Comparison of ENCODE assay signal across 15 cellular contexts in genomic region chr1:174692313-174692712, GRCh38.
DNase-seq lines count a peak whose midpoint lies in the region; ATAC-seq, FAIRE-seq and TF ChIP-seq lines count a peak whose summit lies in the region.
"Had no signal": no experiment of that assay in that cellular context is flagged by ENCODE, and none has a peak within 500 bp of the region (broad histone marks: within the 10 kb centered on the region; RNA-seq: fewer than 3 reads in every experiment).

No MANE protein-coding gene starts in this region.

- no peak overlapping the region for H3K14ac ChIP-seq in neuronal stem cell (ENCODE audit: low read length)

- POLR2A ChIA-PET in K562 (lab: Yijun Ruan, JAX), result no interaction called here
- POLR2A ChIA-PET in activated CD4-positive, alpha-beta memory T cell treated with anti-CD3 and anti-CD28 coated beads, Interleukin-2, amount 10 ng/mL, durations not matched to agents 7 days and 5 days (lab: Charles Lee), result no interaction called here

- H3K4me3 ChIP-seq in AG10803 (ENCODE audit: low read length) (no peak overlapping the region), K562 (no peak overlapping the region), neuronal stem cell (ENCODE audit: low read length in 2 of 2) (no peak overlapping the region)

- BruUV-seq in K562 (replicated peaks; lab: Mats Ljungman, UMichigan), result no TSS peak

- no peak for TF ChIP-seq EP300 in K562 (IDR thresholded peaks at IDR 0.05; ENCODE audit: low read length)

- in situ Hi-C loops in K562 (cut with MboI), result no loop called here

- no peaks in the 10 kb centered on the region for H3K79me2 ChIP-seq in K562 (ENCODE audit: control insufficient read depth, insufficient read depth, low read length)

- H3K4me2 ChIP-seq in K562 (ENCODE audit: insufficient read depth, low read length), result no peak overlapping the region
- no peak overlapping the region for H3K4me2 ChIP-seq in neuronal stem cell (ENCODE audit: insufficient read depth, low read length, poor library complexity, severe bottlenecking)

- H3K4me3 Mint-ChIP-seq in activated CD4-positive, alpha-beta memory T cell treated with anti-CD3 and anti-CD28 coated beads, Interleukin-2, amount 10 ng/mL, durations not matched to agents 7 days and 5 days, result no peak overlapping the region
- H3K4me3 Mint-ChIP-seq: CD14-positive monocyte, natural killer cell had no signal

- H3K4me1 ChIP-seq in K562 (replicated peaks in 1 of 2; ENCODE audit: control insufficient read depth in 2 of 2, insufficient read depth in 2 of 2, low read length in 2 of 2), result no peaks in the 10 kb centered on the region
- peaks cover 0 to 5% of the 10 kb centered on the region in 2 donors for H3K4me1 ChIP-seq in neuronal stem cell (ENCODE audit: control insufficient read depth in 2 of 2, insufficient read depth in 1 of 2, low read depth in 1 of 2, low read length in 2 of 2)

- TF ChIP-seq RAD21 in K562 (CRISPR knock-in tag; conservative IDR thresholded peaks at IDR 0.05 in 1 of 2, IDR thresholded peaks at IDR 0.05 in 1 of 2), result no peak

- H4K20me1 ChIP-seq in K562 (replicated peaks; ENCODE audit: control insufficient read depth, insufficient read depth, low read length), result no peaks in the 10 kb centered on the region

- no peaks in the 10 kb centered on the region for H3K4me1 Mint-ChIP-seq in activated CD4-positive, alpha-beta memory T cell treated with anti-CD3 and anti-CD28 coated beads, Interleukin-2, amount 10 ng/mL, durations not matched to agents 7 days and 5 days
- H3K4me1 Mint-ChIP-seq: CD14-positive monocyte had no signal

- H3K36me3 ChIP-seq in K562 (ENCODE audit: control insufficient read depth, insufficient read depth, low read length) (no peaks in the 10 kb centered on the region), neuronal stem cell (replicated peaks in 1 of 2; ENCODE audit: control insufficient read depth in 2 of 2, insufficient read depth in 2 of 2, low read length in 2 of 2) (no peaks in the 10 kb centered on the region)

- H2BK120ac ChIP-seq in neuronal stem cell (ENCODE audit: low read depth, low read length), result no peak overlapping the region

- peak; percentile 28 for TF ChIP-seq CTCF in AG10803 (conservative IDR thresholded peaks at IDR 0.05; ENCODE audit: low read length)
- TF ChIP-seq CTCF in K562 (IDR thresholded peaks at IDR 0.05 in 2 of 3, conservative IDR thresholded peaks at IDR 0.05 in 1 of 3; ENCODE audit: insufficient read depth in 2 of 3, low read depth in 1 of 3, low read length in 3 of 3), result 0 out of 6 replicates have a peak, but pooled peaks of 1 of the 3 experiments have one; percentile 13

- no peak overlapping the region for H3K18ac ChIP-seq in neuronal stem cell (ENCODE audit: low read length)

- no peak overlapping the region for H2AK5ac ChIP-seq in neuronal stem cell (ENCODE audit: low read depth, low read length)

- no peaks in the 10 kb centered on the region for H3K9me3 Mint-ChIP-seq in activated CD4-positive, alpha-beta memory T cell treated with anti-CD3 and anti-CD28 coated beads, Interleukin-2, amount 10 ng/mL, durations not matched to agents 7 days and 5 days

- WGBS in K562 (ENCODE audit: insufficient coverage, low coverage, missing lambda C conversion rate), result 4% methylated on average over 1 of the region's 1 CpG
- WGBS in neuronal stem cell (ENCODE audit: extremely low coverage in 2 of 2, insufficient read length in 2 of 2, insufficient replicate concordance in 1 of 2), 2 donors, result no CpG with 5 or more reads among the region's 1 CpG

- no peak overlapping the region for H4K91ac ChIP-seq in neuronal stem cell (ENCODE audit: low read depth, low read length, poor library complexity)

- DNase-seq in AG10803 (ENCODE audit: low read depth), result peak; percentile 34
- peak; percentile 39 for DNase-seq in HuH-7 (ENCODE audit: low spot score)
- peak; percentile 10 to 27 (median 18) for DNase-seq in K562 (ENCODE audit: extremely low read depth in 1 of 4, low spot score in 3 of 4)
- DNase-seq in iPS-NIHi7 (ENCODE audit: extremely low spot score), result peak; percentile 21
- DNase-seq in activated CD4-positive, alpha-beta memory T cell treated with anti-CD3 and anti-CD28 coated beads, Interleukin-2, amount 10 ng/mL, durations not matched to agents 7 days and 5 days, result no peak
- no peak for DNase-seq in neuronal stem cell (ENCODE audit: low spot score)
- DNase-seq in GOT3 (lab: John Stamatoyannopoulos, UW), result no peak
- DNase-seq: activated CD8-positive, alpha-beta memory T cell treated with anti-CD3 and anti-CD28 coated beads, Interleukin-2, amount 50 U/mL, for 48 hours; amygdala; islet precursor cell; natural killer cell; NCI-H2227 treated with DMSO at 0.1 percent for 48 hours; small intestine had no signal

- H3K27ac Mint-ChIP-seq in activated CD4-positive, alpha-beta memory T cell treated with anti-CD3 and anti-CD28 coated beads, Interleukin-2, amount 10 ng/mL, durations not matched to agents 7 days and 5 days, result no peak overlapping the region
- H3K27ac Mint-ChIP-seq: CD14-positive monocyte, natural killer cell had no signal

- H3K4ac ChIP-seq in neuronal stem cell (ENCODE audit: low read length), result no peak overlapping the region

- H2AFZ ChIP-seq in K562 (ENCODE audit: low read depth, low read length) (no peak overlapping the region), neuronal stem cell (ENCODE audit: low read length) (no peak overlapping the region)

- H3K79me1 ChIP-seq in neuronal stem cell (ENCODE audit: low read depth, low read length), result no peaks in the 10 kb centered on the region

- peak; percentile 87 for ATAC-seq in K562
- ATAC-seq in HG03565 (IDR thresholded peaks at IDR 0.05; ENCODE audit: unreplicated experiment), result no peak
- ATAC-seq: natural killer cell had no signal

- no peak overlapping the region for H2BK12ac ChIP-seq in neuronal stem cell (ENCODE audit: low read length)

- no peak for FAIRE-seq in K562 (lab: Jason Lieb, UNC)
- FAIRE-seq: small intestine had no signal

- H3K27ac ChIP-seq in K562 (ENCODE audit: extremely low read depth, low read depth, low read length), result no peak overlapping the region
- H3K27ac ChIP-seq in neuronal stem cell (replicated peaks; ENCODE audit: low read length), result no peak overlapping the region

- intact Hi-C loops in K562 (cut with micrococcal nuclease), result no loop called here

- no peak overlapping the region for H3K23ac ChIP-seq in neuronal stem cell (ENCODE audit: low read depth, low read length, poor library complexity)

- H3K9ac ChIP-seq in K562 (ENCODE audit: insufficient read depth in 1 of 2, low read depth in 2 of 2, low read length in 2 of 2) (no peak overlapping the region), neuronal stem cell (ENCODE audit: low read depth, low read length, poor library complexity) (no peak overlapping the region)

- no peaks in the 10 kb centered on the region for H3K36me3 Mint-ChIP-seq in activated CD4-positive, alpha-beta memory T cell treated with anti-CD3 and anti-CD28 coated beads, Interleukin-2, amount 10 ng/mL, durations not matched to agents 7 days and 5 days (ENCODE audit: low read depth)
- H3K36me3 Mint-ChIP-seq: natural killer cell had no signal

- no peak overlapping the region for H2BK5ac ChIP-seq in neuronal stem cell (ENCODE audit: low read length)

- no peak overlapping the region for H4K8ac ChIP-seq in neuronal stem cell (ENCODE audit: low read depth, low read length)

- no peaks in the 10 kb centered on the region for H3K9me1 ChIP-seq in K562 (ENCODE audit: control insufficient read depth, insufficient read depth, low read length)

- H2BK15ac ChIP-seq in neuronal stem cell (ENCODE audit: low read length), result no peak overlapping the region

- no peaks in the 10 kb centered on the region for H3K27me3 Mint-ChIP-seq in activated CD4-positive, alpha-beta memory T cell treated with anti-CD3 and anti-CD28 coated beads, Interleukin-2, amount 10 ng/mL, durations not matched to agents 7 days and 5 days

- H3K9me3 ChIP-seq in K562 (replicated peaks; ENCODE audit: control insufficient read depth, insufficient read depth, low read depth, low read length) (no peaks in the 10 kb centered on the region), neuronal stem cell (replicated peaks in 1 of 2; ENCODE audit: control insufficient read depth in 2 of 2, insufficient read depth in 1 of 2, low read depth in 1 of 2, low read length in 2 of 2) (no peaks in the 10 kb centered on the region)

- CTCF ChIA-PET in K562 (lab: Yijun Ruan, JAX; ENCODE audit: low intra/inter-chr PET ratio), result no interaction called here
- CTCF ChIA-PET in activated CD4-positive, alpha-beta memory T cell treated with anti-CD3 and anti-CD28 coated beads, Interleukin-2, amount 10 ng/mL, durations not matched to agents 7 days and 5 days (lab: Charles Lee), result no interaction called here

- H3K27me3 ChIP-seq in K562 (ENCODE audit: control insufficient read depth in 2 of 2, insufficient read depth in 2 of 2, low read length in 2 of 2), result no peaks in the 10 kb centered on the region
- no peaks in the 10 kb centered on the region for H3K27me3 ChIP-seq in neuronal stem cell (ENCODE audit: control insufficient read depth in 3 of 3, insufficient read depth in 3 of 3, low read depth in 1 of 3, low read length in 3 of 3)

- TF ChIP-seq POLR2A in K562 (conservative IDR thresholded peaks at IDR 0.05), result no peak

TF ChIP-seq in K562, 482 proteins besides CTCF, POLR2A, EP300 and RAD21 (continues in another document):
- TF ChIP-seq SRSF9 (IDR thresholded peaks at IDR 0.05; ENCODE audit: borderline replicate concordance, low read depth, low read length), result no peak
- TF ChIP-seq CBX8 (IDR thresholded peaks at IDR 0.05; ENCODE audit: borderline replicate concordance, extremely low read depth, low read depth, low read length, poor library complexity, severe bottlenecking), result no peak
- TF ChIP-seq ZFP91 (CRISPR knock-in tag; IDR thresholded peaks at IDR 0.05), result no peak
- no peak for TF ChIP-seq ZZZ3 (IDR thresholded peaks at IDR 0.05)

Comparison
In these comparisons a context has a peak if more than half of its experiments do, and no peak if none do; other contexts are left out.
1. DNase-seq: peak in AG10803 (single experiment), HuH-7 (single experiment), K562 (4 of 4) and iPS-NIHi7 (single experiment); none in activated CD4-positive, alpha-beta memory T cell treated with anti-CD3 and anti-CD28 coated beads, Interleukin-2, amount 10 ng/mL, durations not matched to agents 7 days and 5 days (single experiment), neuronal stem cell (single experiment) and GOT3 (single experiment).